7 cellular contexts compared by ENCODE assay signal in the genomic region with DNA sequence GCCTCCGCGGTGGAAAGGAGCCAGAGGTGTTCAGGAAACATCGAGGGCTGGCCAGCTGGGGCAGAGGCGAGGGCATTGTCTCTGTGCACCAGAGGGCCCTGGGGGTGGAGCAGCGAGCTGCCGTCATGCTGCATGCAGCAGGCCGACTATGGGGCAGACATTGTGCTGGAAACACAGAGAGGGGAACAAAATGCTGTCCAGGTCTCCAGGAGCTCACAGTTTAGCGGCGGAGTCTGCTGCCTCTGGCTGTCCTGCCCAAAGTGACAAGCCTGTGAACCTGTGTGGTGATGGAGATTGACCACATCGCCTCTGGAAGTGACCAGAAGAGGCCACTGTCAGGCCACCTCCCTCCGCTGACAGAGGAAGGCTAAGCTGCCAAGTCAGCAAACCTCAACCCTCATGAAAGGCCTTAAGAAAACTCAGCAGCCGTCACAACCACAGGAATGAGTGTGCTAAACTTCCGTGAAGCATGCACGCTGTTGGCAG. TPM values are rescaled to one million over a fixed set of nuclear protein-coding genes. Genes with fewer than 3 reads are reported as not detected.
DNase-seq lines count a peak whose midpoint lies in the region; ATAC-seq and TF ChIP-seq lines count a peak whose summit lies in the region.

No MANE protein-coding gene starts in this region.

- no peaks in the 10 kb centered on the region for H3K36me3 ChIP-seq in SJCRH30
- no peaks in the 10 kb centered on the region for H3K36me3 ChIP-seq in testis (ENCODE audit: low read depth, missing control alignments)

- no peak for TF ChIP-seq POLR2A in testis (IDR thresholded peaks at IDR 0.05)

- no peaks in the 10 kb centered on the region for H3K27me3 ChIP-seq in SJCRH30
- H3K27me3 ChIP-seq in testis: no peaks in the 10 kb centered on the region

- H3K27ac ChIP-seq in SJCRH30: no peak overlapping the region
- H3K27ac ChIP-seq in angular gyrus (ENCODE audit: low read depth, low read length): peak overlapping the region; percentile 66
- no peak overlapping the region for H3K27ac ChIP-seq in testis

- DNase-seq in SJCRH30 (peak; percentile 36 to 60), left kidney (ENCODE audit: low read depth, low spot score) (peak; percentile 24), testis (peak; percentile 19), NCI-H748 (lab: John Stamatoyannopoulos, UW; ENCODE audit: unreplicated experiment) (no peak), ureter (ENCODE audit: low spot score) (no peak)

- H3K4me3 ChIP-seq in SJCRH30 (peak overlapping the region; percentile 17; the same call in 1 of the 2 replicates), testis (no peak overlapping the region)

- H3K9me3 ChIP-seq in SJCRH30 (replicated peaks) (no peaks in the 10 kb centered on the region), testis (no peaks in the 10 kb centered on the region)

- ATAC-seq in GM19438 (IDR thresholded peaks at IDR 0.05; ENCODE audit: low read depth, unreplicated experiment): peak; percentile 41

- H3K4me1 ChIP-seq in SJCRH30 (no peaks in the 10 kb centered on the region; the same call in 1 of the 2 replicates), testis (no peaks in the 10 kb centered on the region)

- intact Hi-C loops in testis (cut with DNase I; ENCODE audit: low total_unique reads): no loop called here

- 78% methylated on average over 7 to 14 of the region's 14 CpGs for WGBS in testis, 2 donors

- TF ChIP-seq CTCF in testis (IDR thresholded peaks at IDR 0.05): no peak

RNA-seq across cellular contexts. Expression of a gene that starts 20.1 kb away (rescaled TPM):
- 0.05 TPM in 1 of 2 replicates, not detected in the other for total RNA-seq in SJCRH30 (2014; rRNA removed; shearing (Covaris generic))
- total RNA-seq in testis (1 to 10 TPM in 1 of 2 donors, under 1 TPM in 1; 0.47 to 2.0 TPM), ureter (8.4 TPM)
- 4.8 TPM for polyA plus RNA-seq in testis (ENCODE audit: insufficient read depth, low read depth, low replicate concordance)

RNA-seq across cellular contexts. Expression of a gene that starts 20.8 kb away (rescaled TPM):
- 0.14 and 0.25 TPM in 2 replicates for total RNA-seq in SJCRH30 (2014; rRNA removed; shearing (Covaris generic))
- under 1 TPM; 0.08 to 0.25 TPM for total RNA-seq in testis
- polyA plus RNA-seq in testis (ENCODE audit: insufficient read depth, low read depth, low replicate concordance): 1.4 TPM
- 6.0 TPM for total RNA-seq in ureter

Comparison
In these comparisons a context has a peak if more than half of its experiments do, and no peak if none do; other contexts are left out.
1. DNase-seq: peak in SJCRH30 (2 of 2), left kidney (single experiment) and testis (single experiment); none in NCI-H748 (single experiment) and ureter (single experiment).